In genomic region chr2:70907130-70907756, GRCh38 we compare ENCODE assay signal across 11 cellular contexts. TPM values are rescaled to one million over a fixed set of nuclear protein-coding genes. Genes with fewer than 3 reads are reported as not detected.
DNase-seq lines count a peak whose midpoint lies in the region; ATAC-seq and TF ChIP-seq lines count a peak whose summit lies in the region.
"Had no signal": no experiment of that assay in that cellular context is flagged by ENCODE, and none has a peak within 500 bp of the region (broad histone marks: within the 10 kb centered on the region; RNA-seq: fewer than 3 reads in every experiment).

No MANE protein-coding gene starts in this region.

- H3K27me3 ChIP-seq in right cardiac atrium (ENCODE audit: control insufficient read depth, insufficient read depth): no peaks in the 10 kb centered on the region
- H3K27me3 ChIP-seq in skeletal muscle tissue (ENCODE audit: control insufficient read depth in 3 of 3, insufficient read depth in 3 of 3, low read length in 3 of 3): peaks cover 37 to 48% (median 43%) of the 10 kb centered on the region in 3 donors
- no peaks in the 10 kb centered on the region for H3K27me3 ChIP-seq in Caco-2 (replicated peaks; ENCODE audit: control insufficient read depth, insufficient read depth, low read length)

- BruUV-seq in Caco-2 (replicated peaks; lab: Mats Ljungman, UMichigan): no TSS peak

- POLR2A ChIA-PET in Caco-2 (lab: Charles Lee): no interaction called here

- intact Hi-C loops in right cardiac atrium (cut with DNase I) (no loop called here), Caco-2 (cut with micrococcal nuclease; ENCODE audit: unreplicated experiment) (no loop called here), mucosa of descending colon (cut with DNase I, micrococcal nuclease) (no loop called here)

- DNase-seq in activated CD8-positive, alpha-beta memory T cell treated with anti-CD3 and anti-CD28 coated beads for 24 hours: peak; percentile 54
- DNase-seq in activated CD8-positive, alpha-beta memory T cell treated with anti-CD3 and anti-CD28 coated beads, Interleukin-2, amount 10 ng/mL, durations not matched to agents 7 days and 5 days: no peak
- DNase-seq in right cardiac atrium (no peak), germinal center (ENCODE audit: low spot score) (no peak), Caco-2 (no peak), mucosa of descending colon (no peak)
- DNase-seq: ACHN had no signal

- no peaks in the 10 kb centered on the region for H3K9me3 ChIP-seq in right cardiac atrium (ENCODE audit: control insufficient read depth, low read length)
- no peaks in the 10 kb centered on the region for H3K9me3 ChIP-seq in skeletal muscle tissue (ENCODE audit: control insufficient read depth in 3 of 3, low read length in 3 of 3)
- H3K9me3 ChIP-seq in Caco-2: no peaks in the 10 kb centered on the region
- no peaks in the 10 kb centered on the region for H3K9me3 ChIP-seq in mucosa of descending colon

- no peak for ATAC-seq in activated CD8-positive, alpha-beta memory T cell treated with anti-CD3 and anti-CD28 coated beads, Interleukin-2, amount 10 ng/mL, durations not matched to agents 7 days and 5 days
- ATAC-seq in right cardiac atrium (peak in 1 of 2 donors; percentile 29), mucosa of descending colon (no peak)

- CTCF ChIA-PET in activated CD8-positive, alpha-beta memory T cell treated with anti-CD3 and anti-CD28 coated beads, Interleukin-2, amount 10 ng/mL, durations not matched to agents 7 days and 5 days (lab: Charles Lee): interaction anchor here (0.6 to 1.4 kb wide), 6 partner anchors 9 to 117 kb away, joined by 3 to 4 read pairs (median 3); partner anchors contain the start of gene FIGLA
- CTCF ChIA-PET in Caco-2 (lab: Charles Lee): no interaction called here

- peak overlapping the region; percentile 60 for H3K4me3 ChIP-seq in right cardiac atrium (ENCODE audit: low read length)
- peak overlapping the region in 2 of 3 donors; percentile 27 to 35 for H3K4me3 ChIP-seq in skeletal muscle tissue (ENCODE audit: low read length in 3 of 3)
- H3K4me3 ChIP-seq in Caco-2 (ENCODE audit: low read depth, low read length): no peak overlapping the region
- H3K4me3 ChIP-seq in mucosa of descending colon: no peak overlapping the region

- H3K4me1 ChIP-seq in right cardiac atrium (ENCODE audit: control insufficient read depth, insufficient read depth, low read length) (no peaks in the 10 kb centered on the region), skeletal muscle tissue (ENCODE audit: control insufficient read depth in 3 of 3, insufficient read depth in 3 of 3, low read length in 3 of 3) (peaks cover 0 to 7% (median 0%) of the 10 kb centered on the region in 3 donors), Caco-2 (peaks cover 10% of the 10 kb centered on the region; the same call in 1 of the 2 replicates), mucosa of descending colon (ENCODE audit: low read depth) (no peaks in the 10 kb centered on the region)

- no peaks in the 10 kb centered on the region for H3K9me3 Mint-ChIP-seq in activated CD8-positive, alpha-beta memory T cell treated with anti-CD3 and anti-CD28 coated beads, Interleukin-2, amount 10 ng/mL, durations not matched to agents 7 days and 5 days (ENCODE audit: low read depth)
- H3K9me3 Mint-ChIP-seq in activated naive CD8-positive, alpha-beta T cell (ENCODE audit: low read depth): no peaks in the 10 kb centered on the region
- no peaks in the 10 kb centered on the region for H3K9me3 Mint-ChIP-seq in Caco-2 (ENCODE audit: unreplicated experiment)

- no peak overlapping the region for H3K9ac ChIP-seq in skeletal muscle tissue (ENCODE audit: low read depth in 1 of 3, low read length in 3 of 3)
- H3K9ac ChIP-seq: KMS-11 had no signal

- peaks cover 8% of the 10 kb centered on the region for H3K4me1 Mint-ChIP-seq in activated CD8-positive, alpha-beta memory T cell treated with anti-CD3 and anti-CD28 coated beads, Interleukin-2, amount 10 ng/mL, durations not matched to agents 7 days and 5 days
- H3K4me1 Mint-ChIP-seq in activated naive CD8-positive, alpha-beta T cell (ENCODE audit: low read depth): peaks cover 16% of the 10 kb centered on the region
- H3K4me1 Mint-ChIP-seq in Caco-2 (ENCODE audit: low read depth, unreplicated experiment): no peaks in the 10 kb centered on the region

- no peak overlapping the region for H3K27ac Mint-ChIP-seq in activated CD8-positive, alpha-beta memory T cell treated with anti-CD3 and anti-CD28 coated beads, Interleukin-2, amount 10 ng/mL, durations not matched to agents 7 days and 5 days
- no peak overlapping the region for H3K27ac Mint-ChIP-seq in activated naive CD8-positive, alpha-beta T cell
- H3K27ac Mint-ChIP-seq in Caco-2 (ENCODE audit: unreplicated experiment): no peak overlapping the region

- 21% methylated on average over 35 of the region's 35 CpGs for WGBS in right cardiac atrium

- TF ChIP-seq CTCF in Caco-2 (IDR thresholded peaks at IDR 0.05; ENCODE audit: insufficient read depth in 1 of 2, low read depth in 1 of 2, low read length in 1 of 2, severe bottlenecking in 1 of 2, unreplicated experiment in 1 of 2) (no peak), mucosa of descending colon (IDR thresholded peaks at IDR 0.05) (no peak)

- peaks cover 83% of the 10 kb centered on the region for H3K27me3 Mint-ChIP-seq in activated CD8-positive, alpha-beta memory T cell treated with anti-CD3 and anti-CD28 coated beads, Interleukin-2, amount 10 ng/mL, durations not matched to agents 7 days and 5 days
- H3K27me3 Mint-ChIP-seq in activated naive CD8-positive, alpha-beta T cell: peaks cover 54% of the 10 kb centered on the region
- H3K27me3 Mint-ChIP-seq in Caco-2 (ENCODE audit: insufficient read depth, unreplicated experiment): no peaks in the 10 kb centered on the region

- H3K36me3 ChIP-seq in skeletal muscle tissue (ENCODE audit: control insufficient read depth in 3 of 3, insufficient read depth in 3 of 3, low read length in 3 of 3) (no peaks in the 10 kb centered on the region), Caco-2 (ENCODE audit: control insufficient read depth, insufficient read depth, low read length) (no peaks in the 10 kb centered on the region), mucosa of descending colon (ENCODE audit: low read depth) (no peaks in the 10 kb centered on the region)

- no peak overlapping the region for H3K4me3 Mint-ChIP-seq in activated CD8-positive, alpha-beta memory T cell treated with anti-CD3 and anti-CD28 coated beads, Interleukin-2, amount 10 ng/mL, durations not matched to agents 7 days and 5 days
- H3K4me3 Mint-ChIP-seq in activated naive CD8-positive, alpha-beta T cell: peak overlapping the region; percentile 74
- no peak overlapping the region for H3K4me3 Mint-ChIP-seq in Caco-2 (ENCODE audit: unreplicated experiment)

- H3K27ac ChIP-seq in right cardiac atrium (ENCODE audit: low read length) (peak overlapping the region; percentile 61), skeletal muscle tissue (ENCODE audit: low read depth, low read length) (no peak overlapping the region)
- H3K27ac ChIP-seq: KMS-11 had no signal

- no peaks in the 10 kb centered on the region for H3K36me3 Mint-ChIP-seq in activated CD8-positive, alpha-beta memory T cell treated with anti-CD3 and anti-CD28 coated beads, Interleukin-2, amount 10 ng/mL, durations not matched to agents 7 days and 5 days
- H3K36me3 Mint-ChIP-seq in activated naive CD8-positive, alpha-beta T cell: no peaks in the 10 kb centered on the region
- no peaks in the 10 kb centered on the region for H3K36me3 Mint-ChIP-seq in Caco-2 (ENCODE audit: insufficient read depth, unreplicated experiment)

RNA-seq across cellular contexts. Expression of gene VAX2, which starts 6.9 kb away (rescaled TPM):
- not detected for total RNA-seq in activated CD8-positive, alpha-beta memory T cell treated with anti-CD3 and anti-CD28 coated beads, Interleukin-2, amount 10 ng/mL, durations not matched to agents 7 days and 5 days
- total RNA-seq in right cardiac atrium (1 to 10 TPM in 1 of 4 donors, under 1 TPM in 2, not detected in 1; 0.37 to 1.0 (median 0.65) TPM), skeletal muscle tissue (1.0 TPM), Caco-2 (2022) (0.61 TPM in 1 of 2 replicates, not detected in the other), mucosa of descending colon (under 1 TPM in 1 of 3 donors, not detected in 2; 0.47 TPM)
- polyA plus RNA-seq in right cardiac atrium: 1.2 TPM

RNA-seq across cellular contexts. Expression of gene ATP6V1B1, which starts 28.5 kb away (rescaled TPM):
- total RNA-seq in activated CD8-positive, alpha-beta memory T cell treated with anti-CD3 and anti-CD28 coated beads, Interleukin-2, amount 10 ng/mL, durations not matched to agents 7 days and 5 days: not detected
- under 1 TPM in 2 of 4 donors, not detected in 2; 0.26 to 0.84 TPM for total RNA-seq in right cardiac atrium
- polyA plus RNA-seq in right cardiac atrium: 0.93 TPM
- total RNA-seq in skeletal muscle tissue: 1.6 TPM
- total RNA-seq in Caco-2 (2022): 2.6 and 4.0 TPM in 2 replicates
- total RNA-seq in mucosa of descending colon: not detected
- total RNA-seq: glomerular endothelial cell had no signal

Comparison
In these comparisons a context has a peak if more than half of its experiments do, and no peak if none do; other contexts are left out.
1. H3K4me3 ChIP-seq: peak in right cardiac atrium (single experiment) and skeletal muscle tissue (2 of 3); none in Caco-2 (single experiment) and mucosa of descending colon (single experiment).